ENCODE assay signal across 1 cellular context in genomic region chr10:121927841-121928527, GRCh38.
TF ChIP-seq lines count a peak whose summit lies in the region.

Gene ATE1 (minus strand): TSS chr10:121928031. CDS start chr10:121927949, 82 bp downstream.

TF ChIP-seq in K562, 482 proteins besides CTCF, POLR2A, EP300 and RAD21 (continued from another document and continues in another):
- TF ChIP-seq VEZF1 (CRISPR knock-in tag; IDR thresholded peaks at IDR 0.05) (peak; percentile 58; the same call in 1 of the 2 replicates), CBX3 (IDR thresholded peaks at IDR 0.05; ENCODE audit: borderline replicate concordance in 1 of 2, low read length in 2 of 2) (no peak), ETV6 (IDR thresholded peaks at IDR 0.05; ENCODE audit: borderline replicate concordance in 1 of 2, low read depth in 2 of 2, low read length in 1 of 2) (no peak), ETV6 (CRISPR knock-in tag; IDR thresholded peaks at IDR 0.05; ENCODE audit: borderline replicate concordance) (no peak), ZNF449 (CRISPR knock-in tag; IDR thresholded peaks at IDR 0.05) (no peak), ZNF143 (CRISPR knock-in tag; IDR thresholded peaks at IDR 0.05) (peak; percentile 69; the same call in 1 of the 2 replicates), DNMT1 (IDR thresholded peaks at IDR 0.05) (no peak), CBFA2T2 (conservative IDR thresholded peaks at IDR 0.05) (no peak), FOXK1 (CRISPR knock-in tag; IDR thresholded peaks at IDR 0.05; ENCODE audit: borderline replicate concordance) (no peak), HNRNPUL1 (IDR thresholded peaks at IDR 0.05; ENCODE audit: low read length) (no peak), CBX5 (IDR thresholded peaks at IDR 0.05; ENCODE audit: borderline replicate concordance, low read depth) (no peak), ZNF512 (tag; IDR thresholded peaks at IDR 0.05) (no peak), ESRRA (IDR thresholded peaks at IDR 0.05; ENCODE audit: borderline replicate concordance, low read depth) (no peak), CSDE1 (IDR thresholded peaks at IDR 0.05) (no peak), ZC3H8 (IDR thresholded peaks at IDR 0.05) (no peak), KLF1 (tag; IDR thresholded peaks at IDR 0.05) (no peak), MTF1 (CRISPR knock-in tag; IDR thresholded peaks at IDR 0.05; ENCODE audit: borderline replicate concordance) (no peak), U2AF2 (optimal IDR thresholded peaks at IDR 0.05; ENCODE audit: low read depth, low read length) (no peak), DIDO1 (tag; IDR thresholded peaks at IDR 0.05; ENCODE audit: low read depth) (no peak), NCOR1 (IDR thresholded peaks at IDR 0.05) (no peak), PML (IDR thresholded peaks at IDR 0.05; ENCODE audit: low read length) (no peak), IFI16 (CRISPR knock-in tag; IDR thresholded peaks at IDR 0.05) (no peak), ZNF764 (CRISPR knock-in tag; IDR thresholded peaks at IDR 0.05; ENCODE audit: low read depth) (no peak), KHSRP (IDR thresholded peaks at IDR 0.05) (no peak), YBX1 (IDR thresholded peaks at IDR 0.05) (no peak), CCAR2 (IDR thresholded peaks at IDR 0.05; ENCODE audit: low read depth, low read length) (no peak), MTA1 (IDR thresholded peaks at IDR 0.05; ENCODE audit: borderline replicate concordance) (no peak), RCOR1 (IDR thresholded peaks at IDR 0.05; ENCODE audit: borderline replicate concordance in 1 of 2, low read depth in 2 of 2, low read length in 2 of 2) (no peak), ELF1 (tag; IDR thresholded peaks at IDR 0.05) (0 out of 2 replicates have a peak, but pooled peaks have one; percentile 9), CHD1 (IDR thresholded peaks at IDR 0.05; ENCODE audit: low read length) (peak; percentile 30), CXXC5 (CRISPR knock-in tag; IDR thresholded peaks at IDR 0.05) (peak; percentile 96), RAD51 (IDR thresholded peaks at IDR 0.05; ENCODE audit: borderline replicate concordance, low read depth) (no peak), PURB (CRISPR knock-in tag; IDR thresholded peaks at IDR 0.05; ENCODE audit: low read depth) (no peak), SMAD3 (CRISPR knock-in tag; conservative IDR thresholded peaks at IDR 0.05) (no peak), NR1H2 (CRISPR knock-in tag; IDR thresholded peaks at IDR 0.05) (no peak), NONO (IDR thresholded peaks at IDR 0.05; ENCODE audit: low read depth in 2 of 2, low read length in 1 of 2) (peak; percentile 37 to 54; a peak in 3 of 4 replicates), KDM5B (IDR thresholded peaks at IDR 0.05; ENCODE audit: insufficient replicate concordance, low read depth, low read length) (peak; percentile 88), RBM15 (IDR thresholded peaks at IDR 0.05; ENCODE audit: insufficient read depth, low read length) (no peak), TCFL5 (CRISPR knock-in tag; conservative IDR thresholded peaks at IDR 0.05) (no peak), ZNF282 (CRISPR knock-in tag; IDR thresholded peaks at IDR 0.05) (no peak), ZNF445 (CRISPR knock-in tag; IDR thresholded peaks at IDR 0.05; ENCODE audit: low read depth) (no peak)
- TF ChIP-seq, protein P1, sequence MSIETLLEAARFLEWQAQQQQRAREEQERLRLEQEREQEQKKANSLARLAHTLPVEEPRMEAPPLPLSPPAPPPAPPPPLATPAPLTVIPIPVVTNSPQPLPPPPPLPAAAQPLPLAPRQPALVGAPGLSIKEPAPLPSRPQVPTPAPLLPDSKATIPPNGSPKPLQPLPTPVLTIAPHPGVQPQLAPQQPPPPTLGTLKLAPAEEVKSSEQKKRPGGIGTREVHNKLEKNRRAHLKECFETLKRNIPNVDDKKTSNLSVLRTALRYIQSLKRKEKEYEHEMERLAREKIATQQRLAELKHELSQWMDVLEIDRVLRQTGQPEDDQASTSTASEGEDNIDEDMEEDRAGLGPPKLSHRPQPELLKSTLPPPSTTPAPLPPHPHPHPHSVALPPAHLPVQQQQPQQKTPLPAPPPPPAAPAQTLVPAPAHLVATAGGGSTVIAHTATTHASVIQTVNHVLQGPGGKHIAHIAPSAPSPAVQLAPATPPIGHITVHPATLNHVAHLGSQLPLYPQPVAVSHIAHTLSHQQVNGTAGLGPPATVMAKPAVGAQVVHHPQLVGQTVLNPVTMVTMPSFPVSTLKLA (conservative IDR thresholded peaks at IDR 0.05), result 0 out of 4 replicates have a peak, but pooled peaks of 1 of the 2 experiments have one; percentile 29
- TF ChIP-seq, protein P2, sequence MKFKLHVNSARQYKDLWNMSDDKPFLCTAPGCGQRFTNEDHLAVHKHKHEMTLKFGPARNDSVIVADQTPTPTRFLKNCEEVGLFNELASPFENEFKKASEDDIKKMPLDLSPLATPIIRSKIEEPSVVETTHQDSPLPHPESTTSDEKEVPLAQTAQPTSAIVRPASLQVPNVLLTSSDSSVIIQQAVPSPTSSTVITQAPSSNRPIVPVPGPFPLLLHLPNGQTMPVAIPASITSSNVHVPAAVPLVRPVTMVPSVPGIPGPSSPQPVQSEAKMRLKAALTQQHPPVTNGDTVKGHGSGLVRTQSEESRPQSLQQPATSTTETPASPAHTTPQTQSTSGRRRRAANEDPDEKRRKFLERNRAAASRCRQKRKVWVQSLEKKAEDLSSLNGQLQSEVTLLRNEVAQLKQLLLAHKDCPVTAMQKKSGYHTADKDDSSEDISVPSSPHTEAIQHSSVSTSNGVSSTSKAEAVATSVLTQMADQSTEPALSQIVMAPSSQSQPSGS (CRISPR knock-in tag; IDR thresholded peaks at IDR 0.05), result no peak
- TF ChIP-seq, protein P3, sequence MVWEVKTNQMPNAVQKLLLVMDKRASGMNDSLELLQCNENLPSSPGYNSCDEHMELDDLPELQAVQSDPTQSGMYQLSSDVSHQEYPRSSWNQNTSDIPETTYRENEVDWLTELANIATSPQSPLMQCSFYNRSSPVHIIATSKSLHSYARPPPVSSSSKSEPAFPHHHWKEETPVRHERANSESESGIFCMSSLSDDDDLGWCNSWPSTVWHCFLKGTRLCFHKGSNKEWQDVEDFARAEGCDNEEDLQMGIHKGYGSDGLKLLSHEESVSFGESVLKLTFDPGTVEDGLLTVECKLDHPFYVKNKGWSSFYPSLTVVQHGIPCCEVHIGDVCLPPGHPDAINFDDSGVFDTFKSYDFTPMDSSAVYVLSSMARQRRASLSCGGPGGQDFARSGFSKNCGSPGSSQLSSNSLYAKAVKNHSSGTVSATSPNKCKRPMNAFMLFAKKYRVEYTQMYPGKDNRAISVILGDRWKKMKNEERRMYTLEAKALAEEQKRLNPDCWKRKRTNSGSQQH (CRISPR knock-in tag; IDR thresholded peaks at IDR 0.05), result no peak
- TF ChIP-seq, protein P4, sequence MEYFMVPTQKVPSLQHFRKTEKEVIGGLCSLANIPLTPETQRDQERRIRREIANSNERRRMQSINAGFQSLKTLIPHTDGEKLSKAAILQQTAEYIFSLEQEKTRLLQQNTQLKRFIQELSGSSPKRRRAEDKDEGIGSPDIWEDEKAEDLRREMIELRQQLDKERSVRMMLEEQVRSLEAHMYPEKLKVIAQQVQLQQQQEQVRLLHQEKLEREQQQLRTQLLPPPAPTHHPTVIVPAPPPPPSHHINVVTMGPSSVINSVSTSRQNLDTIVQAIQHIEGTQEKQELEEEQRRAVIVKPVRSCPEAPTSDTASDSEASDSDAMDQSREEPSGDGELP (CRISPR knock-in tag; IDR thresholded peaks at IDR 0.05; ENCODE audit: borderline replicate concordance), result peak; percentile 25; the same call in 1 of the 2 replicates
- TF ChIP-seq, protein P5, sequence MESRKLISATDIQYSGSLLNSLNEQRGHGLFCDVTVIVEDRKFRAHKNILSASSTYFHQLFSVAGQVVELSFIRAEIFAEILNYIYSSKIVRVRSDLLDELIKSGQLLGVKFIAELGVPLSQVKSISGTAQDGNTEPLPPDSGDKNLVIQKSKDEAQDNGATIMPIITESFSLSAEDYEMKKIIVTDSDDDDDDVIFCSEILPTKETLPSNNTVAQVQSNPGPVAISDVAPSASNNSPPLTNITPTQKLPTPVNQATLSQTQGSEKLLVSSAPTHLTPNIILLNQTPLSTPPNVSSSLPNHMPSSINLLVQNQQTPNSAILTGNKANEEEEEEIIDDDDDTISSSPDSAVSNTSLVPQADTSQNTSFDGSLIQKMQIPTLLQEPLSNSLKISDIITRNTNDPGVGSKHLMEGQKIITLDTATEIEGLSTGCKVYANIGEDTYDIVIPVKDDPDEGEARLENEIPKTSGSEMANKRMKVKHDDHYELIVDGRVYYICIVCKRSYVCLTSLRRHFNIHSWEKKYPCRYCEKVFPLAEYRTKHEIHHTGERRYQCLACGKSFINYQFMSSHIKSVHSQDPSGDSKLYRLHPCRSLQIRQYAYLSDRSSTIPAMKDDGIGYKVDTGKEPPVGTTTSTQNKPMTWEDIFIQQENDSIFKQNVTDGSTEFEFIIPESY (CRISPR knock-in tag; IDR thresholded peaks at IDR 0.05), result 0 out of 2 replicates have a peak, but pooled peaks have one; percentile 15
- TF ChIP-seq, protein P6, sequence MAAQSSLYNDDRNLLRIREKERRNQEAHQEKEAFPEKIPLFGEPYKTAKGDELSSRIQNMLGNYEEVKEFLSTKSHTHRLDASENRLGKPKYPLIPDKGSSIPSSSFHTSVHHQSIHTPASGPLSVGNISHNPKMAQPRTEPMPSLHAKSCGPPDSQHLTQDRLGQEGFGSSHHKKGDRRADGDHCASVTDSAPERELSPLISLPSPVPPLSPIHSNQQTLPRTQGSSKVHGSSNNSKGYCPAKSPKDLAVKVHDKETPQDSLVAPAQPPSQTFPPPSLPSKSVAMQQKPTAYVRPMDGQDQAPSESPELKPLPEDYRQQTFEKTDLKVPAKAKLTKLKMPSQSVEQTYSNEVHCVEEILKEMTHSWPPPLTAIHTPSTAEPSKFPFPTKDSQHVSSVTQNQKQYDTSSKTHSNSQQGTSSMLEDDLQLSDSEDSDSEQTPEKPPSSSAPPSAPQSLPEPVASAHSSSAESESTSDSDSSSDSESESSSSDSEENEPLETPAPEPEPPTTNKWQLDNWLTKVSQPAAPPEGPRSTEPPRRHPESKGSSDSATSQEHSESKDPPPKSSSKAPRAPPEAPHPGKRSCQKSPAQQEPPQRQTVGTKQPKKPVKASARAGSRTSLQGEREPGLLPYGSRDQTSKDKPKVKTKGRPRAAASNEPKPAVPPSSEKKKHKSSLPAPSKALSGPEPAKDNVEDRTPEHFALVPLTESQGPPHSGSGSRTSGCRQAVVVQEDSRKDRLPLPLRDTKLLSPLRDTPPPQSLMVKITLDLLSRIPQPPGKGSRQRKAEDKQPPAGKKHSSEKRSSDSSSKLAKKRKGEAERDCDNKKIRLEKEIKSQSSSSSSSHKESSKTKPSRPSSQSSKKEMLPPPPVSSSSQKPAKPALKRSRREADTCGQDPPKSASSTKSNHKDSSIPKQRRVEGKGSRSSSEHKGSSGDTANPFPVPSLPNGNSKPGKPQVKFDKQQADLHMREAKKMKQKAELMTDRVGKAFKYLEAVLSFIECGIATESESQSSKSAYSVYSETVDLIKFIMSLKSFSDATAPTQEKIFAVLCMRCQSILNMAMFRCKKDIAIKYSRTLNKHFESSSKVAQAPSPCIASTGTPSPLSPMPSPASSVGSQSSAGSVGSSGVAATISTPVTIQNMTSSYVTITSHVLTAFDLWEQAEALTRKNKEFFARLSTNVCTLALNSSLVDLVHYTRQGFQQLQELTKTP (IDR thresholded peaks at IDR 0.05; ENCODE audit: low read depth in 1 of 2, partially characterized antibody in 2 of 2), result no peak
- TF ChIP-seq, protein P7, sequence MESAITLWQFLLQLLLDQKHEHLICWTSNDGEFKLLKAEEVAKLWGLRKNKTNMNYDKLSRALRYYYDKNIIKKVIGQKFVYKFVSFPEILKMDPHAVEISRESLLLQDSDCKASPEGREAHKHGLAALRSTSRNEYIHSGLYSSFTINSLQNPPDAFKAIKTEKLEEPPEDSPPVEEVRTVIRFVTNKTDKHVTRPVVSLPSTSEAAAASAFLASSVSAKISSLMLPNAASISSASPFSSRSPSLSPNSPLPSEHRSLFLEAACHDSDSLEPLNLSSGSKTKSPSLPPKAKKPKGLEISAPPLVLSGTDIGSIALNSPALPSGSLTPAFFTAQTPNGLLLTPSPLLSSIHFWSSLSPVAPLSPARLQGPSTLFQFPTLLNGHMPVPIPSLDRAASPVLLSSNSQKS (CRISPR knock-in tag; IDR thresholded peaks at IDR 0.05), result no peak
